In genomic region chr2:70190413-70191243, GRCh38 we compare ENCODE assay signal across 1 cellular context.
TF ChIP-seq lines count a peak whose summit lies in the region.

C2orf42 (minus strand) TSS chr2:70191019; CDS start chr2:70181985, 9,034 bp downstream.

TF ChIP-seq in SK-N-SH, 30 proteins besides CTCF, POLR2A, EP300 and RAD21 (continued from another document):
- TF ChIP-seq NFIC (IDR thresholded peaks at IDR 0.05; ENCODE audit: borderline replicate concordance) (no peak), SMC3 (IDR thresholded peaks at IDR 0.05; ENCODE audit: low read depth, low read length) (no peak), FOXM1 (IDR thresholded peaks at IDR 0.05; ENCODE audit: low read depth) (no peak), RFX5 (IDR thresholded peaks at IDR 0.05; ENCODE audit: low read length) (no peak), TEAD4 (IDR thresholded peaks at IDR 0.05; ENCODE audit: borderline replicate concordance, insufficient read depth) (no peak), FOXJ3 (CRISPR knock-in tag; IDR thresholded peaks at IDR 0.05) (no peak), ZBTB33 (IDR thresholded peaks at IDR 0.05; ENCODE audit: borderline replicate concordance, low read depth) (peak; percentile 45; the same call in 1 of the 2 replicates), SIN3A (IDR thresholded peaks at IDR 0.05; ENCODE audit: borderline replicate concordance, low read depth, low read length) (peak; percentile 73; the same call in 1 of the 2 replicates), GABPA (IDR thresholded peaks at IDR 0.05; ENCODE audit: low read depth) (peak; percentile 84), JUND (IDR thresholded peaks at IDR 0.05) (no peak), FOSL2 (IDR thresholded peaks at IDR 0.05; ENCODE audit: borderline replicate concordance, low read depth) (no peak)
